ENCODE assay signal across 1 cellular context in the genomic region with DNA sequence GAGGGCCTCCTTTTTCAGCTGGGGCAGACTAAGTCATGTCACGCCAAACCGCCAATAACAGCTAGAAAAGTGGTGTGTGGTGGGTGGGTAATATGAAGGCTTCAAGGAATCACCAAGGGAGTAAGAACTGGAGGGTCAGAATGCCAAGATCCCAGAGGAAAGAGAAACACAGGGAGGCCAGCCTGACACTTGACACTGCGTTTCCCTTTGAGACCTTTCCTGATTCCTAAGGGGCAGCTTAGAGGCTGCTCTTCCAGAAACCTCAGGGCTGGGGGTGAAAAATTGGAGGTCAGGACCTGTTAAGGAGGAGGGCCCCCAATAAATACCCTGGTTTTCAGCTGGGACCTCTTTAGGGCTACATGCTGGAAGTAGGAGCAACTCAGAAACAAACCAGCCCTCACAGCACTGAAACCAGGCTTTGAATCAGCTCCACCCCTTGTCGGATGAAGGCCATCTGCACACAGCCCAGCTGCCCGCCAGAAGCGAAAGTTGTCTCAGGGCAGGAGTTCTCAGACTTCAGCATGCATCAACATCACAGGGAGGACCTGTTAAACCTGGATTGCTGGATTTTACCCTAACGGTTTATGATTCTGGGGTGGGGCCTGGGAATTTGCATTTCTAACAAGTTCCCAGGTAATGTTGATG.
TF ChIP-seq lines count a peak whose summit lies in the region.

No MANE protein-coding gene starts in this region.

TF ChIP-seq in GM12878, 131 proteins besides CTCF, POLR2A, EP300 and RAD21:
- no peak for TF ChIP-seq PML (IDR thresholded peaks at IDR 0.05; ENCODE audit: low read length)
- TF ChIP-seq, protein P1, sequence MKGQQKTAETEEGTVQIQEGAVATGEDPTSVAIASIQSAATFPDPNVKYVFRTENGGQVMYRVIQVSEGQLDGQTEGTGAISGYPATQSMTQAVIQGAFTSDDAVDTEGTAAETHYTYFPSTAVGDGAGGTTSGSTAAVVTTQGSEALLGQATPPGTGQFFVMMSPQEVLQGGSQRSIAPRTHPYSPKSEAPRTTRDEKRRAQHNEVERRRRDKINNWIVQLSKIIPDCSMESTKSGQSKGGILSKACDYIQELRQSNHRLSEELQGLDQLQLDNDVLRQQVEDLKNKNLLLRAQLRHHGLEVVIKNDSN (IDR thresholded peaks at IDR 0.05; ENCODE audit: borderline replicate concordance, extremely low read length, insufficient read depth, low read depth, low read length): no peak
- no peak for TF ChIP-seq STAT1 (conservative IDR thresholded peaks at IDR 0.05)
- TF ChIP-seq, protein P2, sequence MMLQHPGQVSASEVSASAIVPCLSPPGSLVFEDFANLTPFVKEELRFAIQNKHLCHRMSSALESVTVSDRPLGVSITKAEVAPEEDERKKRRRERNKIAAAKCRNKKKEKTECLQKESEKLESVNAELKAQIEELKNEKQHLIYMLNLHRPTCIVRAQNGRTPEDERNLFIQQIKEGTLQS (IDR thresholded peaks at IDR 0.05; ENCODE audit: borderline replicate concordance, extremely low read depth, low read depth, low read length): no peak
- TF ChIP-seq SUZ12 (IDR thresholded peaks at IDR 0.05; ENCODE audit: unreplicated experiment): no peak
- TF ChIP-seq KLF5 (IDR thresholded peaks at IDR 0.05; ENCODE audit: partially characterized antibody): no peak
- TF ChIP-seq, protein P3, sequence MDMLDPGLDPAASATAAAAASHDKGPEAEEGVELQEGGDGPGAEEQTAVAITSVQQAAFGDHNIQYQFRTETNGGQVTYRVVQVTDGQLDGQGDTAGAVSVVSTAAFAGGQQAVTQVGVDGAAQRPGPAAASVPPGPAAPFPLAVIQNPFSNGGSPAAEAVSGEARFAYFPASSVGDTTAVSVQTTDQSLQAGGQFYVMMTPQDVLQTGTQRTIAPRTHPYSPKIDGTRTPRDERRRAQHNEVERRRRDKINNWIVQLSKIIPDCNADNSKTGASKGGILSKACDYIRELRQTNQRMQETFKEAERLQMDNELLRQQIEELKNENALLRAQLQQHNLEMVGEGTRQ (IDR thresholded peaks at IDR 0.05; ENCODE audit: borderline replicate concordance, low read depth, low read length): no peak
- no peak for TF ChIP-seq CBFB (IDR thresholded peaks at IDR 0.05; ENCODE audit: low read depth)
- TF ChIP-seq SIX5 (IDR thresholded peaks at IDR 0.05; ENCODE audit: low read depth, low read length, severe bottlenecking): no peak
- TF ChIP-seq PAX8 (IDR thresholded peaks at IDR 0.05): no peak
- TF ChIP-seq SRF (IDR thresholded peaks at IDR 0.05; ENCODE audit: low read depth in 2 of 2, low read length in 2 of 2): no peak
- TF ChIP-seq MEF2B (IDR thresholded peaks at IDR 0.05; ENCODE audit: partially characterized antibody, poor library complexity, severe bottlenecking): no peak
- no peak for TF ChIP-seq RAD51 (IDR thresholded peaks at IDR 0.05)
- TF ChIP-seq, protein P4, sequence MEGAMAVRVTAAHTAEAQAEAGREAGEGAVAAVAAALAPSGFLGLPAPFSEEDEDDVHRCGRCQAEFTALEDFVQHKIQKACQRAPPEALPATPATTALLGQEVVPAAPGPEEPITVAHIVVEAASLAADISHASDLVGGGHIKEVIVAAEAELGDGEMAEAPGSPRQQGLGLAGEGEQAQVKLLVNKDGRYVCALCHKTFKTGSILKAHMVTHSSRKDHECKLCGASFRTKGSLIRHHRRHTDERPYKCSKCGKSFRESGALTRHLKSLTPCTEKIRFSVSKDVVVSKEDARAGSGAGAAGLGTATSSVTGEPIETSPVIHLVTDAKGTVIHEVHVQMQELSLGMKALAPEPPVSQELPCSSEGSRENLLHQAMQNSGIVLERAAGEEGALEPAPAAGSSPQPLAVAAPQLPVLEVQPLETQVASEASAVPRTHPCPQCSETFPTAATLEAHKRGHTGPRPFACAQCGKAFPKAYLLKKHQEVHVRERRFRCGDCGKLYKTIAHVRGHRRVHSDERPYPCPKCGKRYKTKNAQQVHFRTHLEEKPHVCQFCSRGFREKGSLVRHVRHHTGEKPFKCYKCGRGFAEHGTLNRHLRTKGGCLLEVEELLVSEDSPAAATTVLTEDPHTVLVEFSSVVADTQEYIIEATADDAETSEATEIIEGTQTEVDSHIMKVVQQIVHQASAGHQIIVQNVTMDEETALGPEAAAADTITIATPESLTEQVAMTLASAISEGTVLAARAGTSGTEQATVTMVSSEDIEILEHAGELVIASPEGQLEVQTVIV (IDR thresholded peaks at IDR 0.05; ENCODE audit: borderline replicate concordance, partially characterized antibody): no peak
- TF ChIP-seq, protein P5, sequence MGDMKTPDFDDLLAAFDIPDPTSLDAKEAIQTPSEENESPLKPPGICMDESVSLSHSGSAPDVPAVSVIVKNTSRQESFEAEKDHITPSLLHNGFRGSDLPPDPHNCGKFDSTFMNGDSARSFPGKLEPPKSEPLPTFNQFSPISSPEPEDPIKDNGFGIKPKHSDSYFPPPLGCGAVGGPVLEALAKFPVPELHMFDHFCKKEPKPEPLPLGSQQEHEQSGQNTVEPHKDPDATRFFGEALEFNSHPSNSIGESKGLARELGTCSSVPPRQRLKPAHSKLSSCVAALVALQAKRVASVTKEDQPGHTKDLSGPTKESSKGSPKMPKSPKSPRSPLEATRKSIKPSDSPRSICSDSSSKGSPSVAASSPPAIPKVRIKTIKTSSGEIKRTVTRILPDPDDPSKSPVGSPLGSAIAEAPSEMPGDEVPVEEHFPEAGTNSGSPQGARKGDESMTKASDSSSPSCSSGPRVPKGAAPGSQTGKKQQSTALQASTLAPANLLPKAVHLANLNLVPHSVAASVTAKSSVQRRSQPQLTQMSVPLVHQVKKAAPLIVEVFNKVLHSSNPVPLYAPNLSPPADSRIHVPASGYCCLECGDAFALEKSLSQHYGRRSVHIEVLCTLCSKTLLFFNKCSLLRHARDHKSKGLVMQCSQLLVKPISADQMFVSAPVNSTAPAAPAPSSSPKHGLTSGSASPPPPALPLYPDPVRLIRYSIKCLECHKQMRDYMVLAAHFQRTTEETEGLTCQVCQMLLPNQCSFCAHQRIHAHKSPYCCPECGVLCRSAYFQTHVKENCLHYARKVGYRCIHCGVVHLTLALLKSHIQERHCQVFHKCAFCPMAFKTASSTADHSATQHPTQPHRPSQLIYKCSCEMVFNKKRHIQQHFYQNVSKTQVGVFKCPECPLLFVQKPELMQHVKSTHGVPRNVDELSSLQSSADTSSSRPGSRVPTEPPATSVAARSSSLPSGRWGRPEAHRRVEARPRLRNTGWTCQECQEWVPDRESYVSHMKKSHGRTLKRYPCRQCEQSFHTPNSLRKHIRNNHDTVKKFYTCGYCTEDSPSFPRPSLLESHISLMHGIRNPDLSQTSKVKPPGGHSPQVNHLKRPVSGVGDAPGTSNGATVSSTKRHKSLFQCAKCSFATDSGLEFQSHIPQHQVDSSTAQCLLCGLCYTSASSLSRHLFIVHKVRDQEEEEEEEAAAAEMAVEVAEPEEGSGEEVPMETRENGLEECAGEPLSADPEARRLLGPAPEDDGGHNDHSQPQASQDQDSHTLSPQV (IDR thresholded peaks at IDR 0.05): no peak
- no peak for TF ChIP-seq HDAC6 (IDR thresholded peaks at IDR 0.05; ENCODE audit: unreplicated experiment)
- TF ChIP-seq FOXM1 (IDR thresholded peaks at IDR 0.05; ENCODE audit: low read depth, low read length): no peak
- no peak for TF ChIP-seq NFIC (IDR thresholded peaks at IDR 0.05; ENCODE audit: low read depth, low read length)
- no peak for TF ChIP-seq MYB (IDR thresholded peaks at IDR 0.05; ENCODE audit: borderline replicate concordance, low read depth, low read length)
TF ChIP-seq in GM12878: peak in this region for 0.
